Comparison of ENCODE assay signal across 29 cellular contexts in genomic region chr2:27313882-27314645, GRCh38. TPM values are rescaled to one million over a fixed set of nuclear protein-coding genes. Genes with fewer than 3 reads are reported as not detected.
"Had no signal": no experiment of that assay in that cellular context is flagged by ENCODE, and none has a peak within 500 bp of the region (broad histone marks: within the 10 kb centered on the region; RNA-seq: fewer than 3 reads in every experiment).

No MANE protein-coding gene starts in this region.

- H3K27me3 ChIP-seq: ascending aorta, body of pancreas, MG63, Peyer's patch, SJCRH30 had no signal

- DNase-seq: activated CD4-positive, alpha-beta T cell treated with anti-CD3 and anti-CD28 coated beads for 48 hours; activated CD4-positive, alpha-beta T cell treated with anti-CD3 and anti-CD28 coated beads, Interleukin-2, amount 50 U/mL, for 4 hours; activated CD4-positive, CD25-positive, alpha-beta regulatory T cell treated with anti-CD3 and anti-CD28 coated beads, Interleukin-2, amount 50 U/mL, for 72 hours; activated CD8-positive, alpha-beta memory T cell treated with anti-CD3 and anti-CD28 coated beads, Interleukin-2, amount 10 ng/mL, durations not matched to agents 7 days and 5 days; activated effector memory CD4-positive, alpha-beta T cell treated with anti-CD3 and anti-CD28 coated beads, Interleukin-2, amount 50 U/mL, for 16 hours; activated naive CD4-positive, alpha-beta T cell treated with Interleukin-2 at 50 U/mL for 16 hours; activated naive CD8-positive, alpha-beta T cell treated with anti-CD3 and anti-CD28 coated beads, Interleukin-2, amount 50 U/mL, for 24 hours; activated T-cell treated with anti-CD3 and anti-CD28 coated beads, Interleukin-2, amount 50 U/mL, for 4 hours; amniotic stem cell; body of pancreas; MG63; NCI-H1105; NCI-H1436 treated with DMSO at 0.1 percent for 48 hours; NCI-H187; NCI-H2081; NCI-H446; NCI-H524; Peyer's patch; Right ventricle myocardium superior; SJCRH30; SK-N-SH; T-helper 1 cell had no signal

- H3K36me3 ChIP-seq: SJCRH30 had no signal

- H3K4me1 Mint-ChIP-seq: activated CD8-positive, alpha-beta memory T cell treated with anti-CD3 and anti-CD28 coated beads, Interleukin-2, amount 10 ng/mL, durations not matched to agents 7 days and 5 days; activated naive CD8-positive, alpha-beta T cell treated with anti-CD3 and anti-CD28 coated beads, Interleukin-2, amount 50 U/mL, for 24 hours had no signal

- H3K9ac ChIP-seq: KMS-11, SK-N-SH had no signal

- H3K4me3 Mint-ChIP-seq: activated CD8-positive, alpha-beta memory T cell treated with anti-CD3 and anti-CD28 coated beads, Interleukin-2, amount 10 ng/mL, durations not matched to agents 7 days and 5 days; activated naive CD8-positive, alpha-beta T cell treated with anti-CD3 and anti-CD28 coated beads, Interleukin-2, amount 50 U/mL, for 24 hours; activated T-cell treated with anti-CD3 and anti-CD28 coated beads, Interleukin-2, amount 50 U/mL, for 4 hours; central memory CD8-positive, alpha-beta T cell; WTC11 had no signal

- H3K27me3 Mint-ChIP-seq: activated CD8-positive, alpha-beta memory T cell treated with anti-CD3 and anti-CD28 coated beads, Interleukin-2, amount 10 ng/mL, durations not matched to agents 7 days and 5 days; activated naive CD8-positive, alpha-beta T cell treated with anti-CD3 and anti-CD28 coated beads, Interleukin-2, amount 50 U/mL, for 24 hours; central memory CD8-positive, alpha-beta T cell had no signal

- H3K9me3 Mint-ChIP-seq: activated naive CD4-positive, alpha-beta T cell treated with anti-CD3 and anti-CD28 coated beads, Interleukin-2, amount 50 U/mL, for 72 hours; activated naive CD8-positive, alpha-beta T cell treated with anti-CD3 and anti-CD28 coated beads, Interleukin-2, amount 50 U/mL, for 24 hours; activated T-cell treated with anti-CD3 and anti-CD28 coated beads, Interleukin-2, amount 50 U/mL, for 4 hours; central memory CD8-positive, alpha-beta T cell; WTC11 had no signal

- H3K27ac ChIP-seq: ascending aorta, body of pancreas, KMS-11, Peyer's patch, RWPE1, SJCRH30 had no signal

- H3K4me3 ChIP-seq: ascending aorta, body of pancreas, MG63, Peyer's patch, SJCRH30 had no signal

- H3K9me2 ChIP-seq: SK-N-SH had no signal

- H3K9me3 ChIP-seq: ascending aorta, body of pancreas, MG63, Peyer's patch, SJCRH30, SK-N-SH had no signal

- ATAC-seq: activated CD8-positive, alpha-beta memory T cell treated with anti-CD3 and anti-CD28 coated beads, Interleukin-2, amount 10 ng/mL, durations not matched to agents 7 days and 5 days; activated naive CD4-positive, alpha-beta T cell treated with anti-CD3 and anti-CD28 coated beads, Interleukin-2, amount 50 U/mL, for 72 hours; activated naive CD8-positive, alpha-beta T cell treated with anti-CD3 and anti-CD28 coated beads, Interleukin-2, amount 50 U/mL, for 24 hours; activated T-cell treated with anti-CD3 and anti-CD28 coated beads, Interleukin-2, amount 50 U/mL, for 4 hours; body of pancreas had no signal

- H3K27ac Mint-ChIP-seq: activated CD8-positive, alpha-beta memory T cell treated with anti-CD3 and anti-CD28 coated beads, Interleukin-2, amount 10 ng/mL, durations not matched to agents 7 days and 5 days; activated naive CD4-positive, alpha-beta T cell treated with anti-CD3 and anti-CD28 coated beads, Interleukin-2, amount 50 U/mL, for 72 hours; activated naive CD8-positive, alpha-beta T cell treated with anti-CD3 and anti-CD28 coated beads, Interleukin-2, amount 50 U/mL, for 24 hours; WTC11 had no signal

- H3K4me2 ChIP-seq: KMS-11, SK-N-SH had no signal

- H3K4me1 ChIP-seq: ascending aorta, Peyer's patch, SJCRH30 had no signal

RNA-seq across cellular contexts. Expression of gene UCN, which starts 5.8 kb away (rescaled TPM):
- total RNA-seq: ascending aorta had no signal

RNA-seq across cellular contexts. Expression of gene TRIM54, which starts 31.8 kb away (rescaled TPM):
- total RNA-seq: activated naive CD4-positive, alpha-beta T cell treated with anti-CD3 and anti-CD28 coated beads, Interleukin-2, amount 50 U/mL, for 72 hours; ascending aorta; T-helper 2 cell treated with Interferon-gamma antibody and Interleukin-4, amounts not matched to agents 100 ng/mL and 5 ng/mL, for 36 hours had no signal

RNA-seq across cellular contexts. Expression of gene DNAJC5G, which starts 38.8 kb away (rescaled TPM):
- total RNA-seq: activated CD8-positive, alpha-beta memory T cell treated with anti-CD3 and anti-CD28 coated beads, Interleukin-2, amount 10 ng/mL, durations not matched to agents 7 days and 5 days; activated naive CD4-positive, alpha-beta T cell treated with anti-CD3 and anti-CD28 coated beads, Interleukin-2, amount 50 U/mL, for 72 hours; activated T-cell treated with anti-CD3 and anti-CD28 coated beads, Interleukin-2, amount 50 U/mL, for 4 hours; ascending aorta; SJCRH30; T-helper 2 cell treated with Interferon-gamma antibody and Interleukin-4, amounts not matched to agents 100 ng/mL and 5 ng/mL, for 36 hours had no signal
